Comparison of ENCODE assay signal across 15 cellular contexts in the genomic region with DNA sequence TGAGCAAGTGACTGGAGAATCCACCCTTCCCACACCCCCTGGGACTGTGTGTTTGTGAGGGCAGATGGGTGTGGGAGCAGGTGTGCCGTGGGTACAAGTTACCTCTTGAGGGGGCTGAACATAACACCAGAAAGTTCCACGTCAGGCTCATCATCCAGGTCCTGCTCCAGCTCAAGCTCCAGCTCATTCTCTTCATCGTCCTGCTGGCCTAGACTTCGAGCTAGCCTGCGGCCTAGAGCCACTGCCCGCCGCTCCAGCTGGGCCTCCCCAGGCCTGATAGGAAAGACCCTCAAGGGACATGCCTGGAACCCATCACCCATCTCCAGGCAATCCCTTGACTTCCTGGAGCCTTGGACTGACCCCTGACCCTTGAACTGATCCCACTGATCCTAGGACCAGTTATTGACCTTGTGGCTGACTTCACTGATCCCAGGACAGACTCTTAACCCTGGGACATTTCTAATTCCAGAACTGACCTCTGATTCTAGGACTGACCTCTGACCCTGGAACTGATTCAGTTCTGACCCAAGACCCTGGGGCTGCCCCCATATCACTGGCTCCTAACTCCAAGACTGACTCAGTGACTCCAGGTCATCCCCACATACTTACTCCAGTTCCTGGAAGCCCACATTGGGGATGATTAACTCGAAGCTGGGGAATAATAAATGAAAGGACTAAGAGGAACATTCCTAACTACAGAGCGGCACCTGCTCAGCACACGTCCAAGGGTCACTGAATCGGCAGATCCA.
"Had no signal": no experiment of that assay in that cellular context is flagged by ENCODE, and none has a peak within 500 bp of the region (broad histone marks: within the 10 kb centered on the region; RNA-seq: fewer than 3 reads in every experiment).

No MANE protein-coding gene starts in this region.

- H3K36me3 ChIP-seq: colonic mucosa, heart right ventricle, vagina had no signal

- H3K9me3 Mint-ChIP-seq: activated CD4-positive, alpha-beta memory T cell treated with anti-CD3 and anti-CD28 coated beads, Interleukin-2, amount 10 ng/mL, durations not matched to agents 7 days and 5 days; activated T-cell treated with anti-CD3 and anti-CD28 coated beads, Interleukin-2, amount 50 U/mL, for 72 hours; nephron had no signal

- ATAC-seq: activated T-cell treated with anti-CD3 and anti-CD28 coated beads, Interleukin-2, amount 50 U/mL, for 72 hours; heart right ventricle; mucosa of descending colon had no signal

- H3K27ac ChIP-seq: colonic mucosa, heart right ventricle, stomach, vagina, VCaP had no signal

- H3K4me1 Mint-ChIP-seq: nephron had no signal

- H3K27ac Mint-ChIP-seq: activated CD4-positive, alpha-beta memory T cell treated with anti-CD3 and anti-CD28 coated beads, Interleukin-2, amount 10 ng/mL, durations not matched to agents 7 days and 5 days; activated T-cell treated with anti-CD3 and anti-CD28 coated beads, Interleukin-2, amount 50 U/mL, for 72 hours had no signal

- H3K9me3 ChIP-seq: colonic mucosa, heart right ventricle, mucosa of descending colon, stomach, vagina had no signal

- DNase-seq: activated CD4-positive, alpha-beta memory T cell treated with anti-CD3 and anti-CD28 coated beads, Interleukin-2, amount 10 ng/mL, durations not matched to agents 7 days and 5 days; activated CD8-positive, alpha-beta memory T cell treated with anti-CD3 and anti-CD28 coated beads, Interleukin-2, amount 50 U/mL, for 4 hours; activated naive CD4-positive, alpha-beta T cell; effector CD4-positive, alpha-beta T cell; heart right ventricle; stimulated activated CD4-positive, alpha-beta T cell treated with anti-CD3 and anti-CD28 coated beads, Interleukin-15, amount 100 ng/mL, for 24 hours; stimulated activated CD4-positive, alpha-beta T cell treated with anti-CD3 and anti-CD28 coated beads, Interleukin-4, amount 100 ng/mL, for 24 hours; T-helper 9 cell had no signal

- H3K4me1 ChIP-seq: colonic mucosa had no signal

- H3K4me3 ChIP-seq: colonic mucosa, heart right ventricle, mucosa of descending colon, stomach, vagina had no signal

- H3K27me3 ChIP-seq: colonic mucosa, vagina had no signal

- H3K4me3 Mint-ChIP-seq: activated CD4-positive, alpha-beta memory T cell treated with anti-CD3 and anti-CD28 coated beads, Interleukin-2, amount 10 ng/mL, durations not matched to agents 7 days and 5 days had no signal
